In genomic region chr1:32709075-32709474, GRCh38 we compare ENCODE assay signal across 1 cellular context.
A peak's percentile ranks its signal among the peaks of the same experiment; 100 is the strongest.
TF ChIP-seq lines count a peak whose summit lies in the region.

No MANE protein-coding gene starts in this region.

TF ChIP-seq in HEK293, 187 proteins besides CTCF, POLR2A, EP300 and RAD21 (continued from another document):
- no peak for TF ChIP-seq ZNF280C (tag by site-specific recombination; IDR thresholded peaks at IDR 0.05)
- no peak for TF ChIP-seq OSR2 (tag by site-specific recombination; IDR thresholded peaks at IDR 0.05)
- TF ChIP-seq ZFHX2 (tag by site-specific recombination; conservative IDR thresholded peaks at IDR 0.05) = peak; percentile 43; the same call in 1 of the 2 replicates
- no peak for TF ChIP-seq ZNF114 (tag by site-specific recombination; IDR thresholded peaks at IDR 0.05)
- no peak for TF ChIP-seq OVOL3 (tag by site-specific recombination; IDR thresholded peaks at IDR 0.05)
- TF ChIP-seq ZBTB21 (tag by site-specific recombination; IDR thresholded peaks at IDR 0.05) = no peak
- no peak for TF ChIP-seq ZNF248 (tag by site-specific recombination; IDR thresholded peaks at IDR 0.05)
- TF ChIP-seq ZNF792 (tag by site-specific recombination; IDR thresholded peaks at IDR 0.05) = no peak
- peak; percentile 55; the same call in 1 of the 2 replicates for TF ChIP-seq ZNF394 (tag by site-specific recombination; IDR thresholded peaks at IDR 0.05; ENCODE audit: borderline replicate concordance)
- TF ChIP-seq ZNF23 (tag by site-specific recombination; IDR thresholded peaks at IDR 0.05; ENCODE audit: borderline replicate concordance) = no peak
- TF ChIP-seq ZNF585B (tag by site-specific recombination; IDR thresholded peaks at IDR 0.05) = no peak
- no peak for TF ChIP-seq BCL11B (tag by site-specific recombination; IDR thresholded peaks at IDR 0.05; ENCODE audit: low read depth)
- no peak for TF ChIP-seq ZNF639 (tag by site-specific recombination; IDR thresholded peaks at IDR 0.05)
- no peak for TF ChIP-seq ZNF175 (tag by site-specific recombination; IDR thresholded peaks at IDR 0.05)
